In the genomic region with DNA sequence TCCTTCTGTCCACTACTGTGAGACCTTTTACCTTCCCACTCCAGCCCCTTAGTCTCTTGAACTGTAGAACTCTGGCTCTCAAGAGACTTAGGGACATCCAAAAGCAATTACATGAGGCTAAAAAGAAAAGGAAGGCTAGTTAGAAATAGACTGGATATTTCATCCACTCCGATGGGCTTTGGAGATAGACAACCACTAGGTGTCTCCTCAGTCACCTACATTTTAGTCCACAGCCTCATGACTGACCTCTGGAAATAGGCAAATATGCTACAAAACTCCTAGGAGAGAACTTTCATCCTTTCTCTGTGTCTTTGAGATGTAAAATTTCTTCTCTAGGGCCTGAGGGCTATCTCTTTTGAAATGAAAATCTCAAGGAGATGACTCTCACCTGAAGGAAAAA, we compare ENCODE assay signal across 8 cellular contexts. TPM values are rescaled to one million over a fixed set of nuclear protein-coding genes. Genes with fewer than 3 reads are reported as not detected.
A peak's percentile ranks its signal among the peaks of the same experiment; 100 is the strongest.
DNase-seq lines count a peak whose midpoint lies in the region; ATAC-seq, FAIRE-seq and TF ChIP-seq lines count a peak whose summit lies in the region.

No MANE protein-coding gene starts in this region.

- no peaks in the 10 kb centered on the region for H3K4me1 Mint-ChIP-seq in activated T-cell treated with anti-CD3 and anti-CD28 coated beads, Interleukin-2, amount 50 U/mL, for 4 hours (ENCODE audit: low read depth)

- H3K27me3 ChIP-seq in BJ (ENCODE audit: control insufficient read depth, insufficient read depth, low read length), result no peaks in the 10 kb centered on the region
- no peaks in the 10 kb centered on the region for H3K27me3 ChIP-seq in RWPE2 (ENCODE audit: insufficient read depth, poor library complexity, severe bottlenecking)

- no peaks in the 10 kb centered on the region for H3K27me3 Mint-ChIP-seq in activated T-cell treated with anti-CD3 and anti-CD28 coated beads, Interleukin-2, amount 50 U/mL, for 4 hours (ENCODE audit: low read depth)

- no peak overlapping the region for H3K27ac ChIP-seq in RWPE2 (ENCODE audit: poor library complexity, severe bottlenecking)

- FAIRE-seq in GM19239 (lab: Jason Lieb, UNC), result no peak

- H3K4me3 Mint-ChIP-seq in activated T-cell treated with anti-CD3 and anti-CD28 coated beads, Interleukin-2, amount 50 U/mL, for 4 hours, result no peak overlapping the region

- DNase-seq in BJ (ENCODE audit: low read depth) (no peak), H4 (ENCODE audit: low spot score) (peak; percentile 13), RWPE2 (ENCODE audit: low spot score) (no peak), iPS DF 4.7 (ENCODE audit: extremely low read depth, low spot score) (peak; percentile 9), GM19239 (ENCODE audit: insufficient read length, low spot score) (no peak), SHP77 (lab: John Stamatoyannopoulos, UW) (no peak), hippocampal formation (lab: John Stamatoyannopoulos, UW) (no peak)
- no peak for DNase-seq in activated T-cell treated with anti-CD3 and anti-CD28 coated beads, Interleukin-2, amount 50 U/mL, for 4 hours

- CTCF ChIA-PET in BJ (lab: Yijun Ruan, JAX), result interaction anchor here (1.0 kb wide), 1 partner anchor 149 kb away, joined by 4 read pairs; no protein-coding TSS in a partner anchor

- ATAC-seq in RWPE2 (ENCODE audit: low read depth), result 0 out of 3 replicates have a peak, but pooled peaks have one; percentile 40
- ATAC-seq in activated T-cell treated with anti-CD3 and anti-CD28 coated beads, Interleukin-2, amount 50 U/mL, for 4 hours, result no peak

- peaks cover 7% of the 10 kb centered on the region for H3K4me1 ChIP-seq in RWPE2 (ENCODE audit: insufficient read depth, poor library complexity, severe bottlenecking)

- H3K4me3 ChIP-seq in BJ (ENCODE audit: low read depth, low read length), result no peak overlapping the region
- H3K4me3 ChIP-seq in RWPE2 (ENCODE audit: severe bottlenecking), result no peak overlapping the region

- no peaks in the 10 kb centered on the region for H3K9me3 Mint-ChIP-seq in activated T-cell treated with anti-CD3 and anti-CD28 coated beads, Interleukin-2, amount 50 U/mL, for 4 hours

- POLR2A ChIA-PET in BJ (lab: Charles Lee), result no interaction called here

- TF ChIP-seq CTCF in BJ (IDR thresholded peaks at IDR 0.05; ENCODE audit: insufficient read depth, low read depth, low read length) (peak; percentile 25; the same call in 1 of the 2 replicates), RWPE2 (IDR thresholded peaks at IDR 0.05; ENCODE audit: poor library complexity, severe bottlenecking) (peak; percentile 51)

- H3K9me3 ChIP-seq in RWPE2 (ENCODE audit: severe bottlenecking), result no peaks in the 10 kb centered on the region

- H3K36me3 ChIP-seq in BJ (ENCODE audit: control insufficient read depth, insufficient read depth, low read length) (no peaks in the 10 kb centered on the region), RWPE2 (ENCODE audit: low read depth) (no peaks in the 10 kb centered on the region)

- no peaks in the 10 kb centered on the region for H3K36me3 Mint-ChIP-seq in activated T-cell treated with anti-CD3 and anti-CD28 coated beads, Interleukin-2, amount 50 U/mL, for 4 hours (ENCODE audit: insufficient read depth)

RNA-seq across cellular contexts. Expression of gene LAMP2, which starts 45.1 kb away (rescaled TPM):
- 70.7 and 121 TPM in 2 replicates for polyA plus RNA-seq in BJ (2011; rRNA removed)
- polyA minus RNA-seq in BJ (2011; rRNA and poly(A)+ RNA removed), result 31.1 and 42.5 TPM in 2 replicates
- total RNA-seq in H4 (2014; rRNA removed; shearing (Covaris generic)), result 135 and 214 TPM in 2 replicates
- total RNA-seq in activated T-cell treated with anti-CD3 and anti-CD28 coated beads, Interleukin-2, amount 50 U/mL, for 4 hours, result 10 to 100 TPM; 31.6 to 37.2 (median 32.4) TPM

RNA-seq across cellular contexts. Expression of gene CUL4B, which starts 46.5 kb away (rescaled TPM):
- polyA plus RNA-seq in BJ (2011; rRNA removed), result 107 and 114 TPM in 2 replicates
- polyA minus RNA-seq in BJ (2011; rRNA and poly(A)+ RNA removed), result 165 and 280 TPM in 2 replicates
- 18.4 and 28.6 TPM in 2 replicates for total RNA-seq in H4 (2014; rRNA removed; shearing (Covaris generic))
- total RNA-seq in activated T-cell treated with anti-CD3 and anti-CD28 coated beads, Interleukin-2, amount 50 U/mL, for 4 hours, result 10 to 100 TPM; 20.6 to 23.3 (median 21.5) TPM

Comparison
In these comparisons a context has a peak if more than half of its experiments do, and no peak if none do; other contexts are left out.
1. DNase-seq: peak in H4 (single experiment) and iPS DF 4.7 (single experiment); none in BJ (single experiment), RWPE2 (single experiment), activated T-cell treated with anti-CD3 and anti-CD28 coated beads, Interleukin-2, amount 50 U/mL, for 4 hours (single experiment), GM19239 (single experiment), SHP77 (0 of 2) and hippocampal formation (0 of 2).